ENCODE assay signal across 15 cellular contexts in genomic region chr17:80481284-80482057, GRCh38.
"Had no signal": no experiment of that assay in that cellular context is flagged by ENCODE, and none has a peak within 500 bp of the region (broad histone marks: within the 10 kb centered on the region; RNA-seq: fewer than 3 reads in every experiment).

No MANE protein-coding gene starts in this region.

- H3K4me1 Mint-ChIP-seq: central memory CD8-positive, alpha-beta T cell had no signal

- H3K4me3 Mint-ChIP-seq: activated CD8-positive, alpha-beta memory T cell treated with anti-CD3 and anti-CD28 coated beads, Interleukin-2, amount 10 ng/mL, durations not matched to agents 7 days and 5 days; activated naive CD4-positive, alpha-beta T cell treated with anti-CD3 and anti-CD28 coated beads, Interleukin-2, amount 50 U/mL, for 24 hours; activated T-cell treated with anti-CD3 and anti-CD28 coated beads, Interleukin-2, amount 50 U/mL, for 24 hours; central memory CD8-positive, alpha-beta T cell; natural killer cell; stimulated activated naive CD8-positive, alpha-beta T cell treated with anti-CD3 and anti-CD28 coated beads, Interleukin-15, amount 100 ng/mL, for 72 hours had no signal

- H3K27ac ChIP-seq: body of pancreas had no signal

- ATAC-seq: activated CD8-positive, alpha-beta memory T cell treated with anti-CD3 and anti-CD28 coated beads, Interleukin-2, amount 10 ng/mL, durations not matched to agents 7 days and 5 days; body of pancreas; left colon; natural killer cell; stimulated activated naive CD8-positive, alpha-beta T cell treated with anti-CD3 and anti-CD28 coated beads, Interleukin-15, amount 100 ng/mL, for 72 hours had no signal

- H3K27ac Mint-ChIP-seq: activated CD8-positive, alpha-beta memory T cell treated with anti-CD3 and anti-CD28 coated beads, Interleukin-2, amount 10 ng/mL, durations not matched to agents 7 days and 5 days; activated naive CD4-positive, alpha-beta T cell treated with anti-CD3 and anti-CD28 coated beads, Interleukin-2, amount 50 U/mL, for 24 hours; activated T-cell treated with anti-CD3 and anti-CD28 coated beads, Interleukin-2, amount 50 U/mL, for 24 hours; natural killer cell; stimulated activated naive CD8-positive, alpha-beta T cell treated with anti-CD3 and anti-CD28 coated beads, Interleukin-15, amount 100 ng/mL, for 72 hours had no signal

- DNase-seq: activated CD4-positive, alpha-beta T cell treated with anti-CD3 and anti-CD28 coated beads, Interleukin-2, amount 50 U/mL, for 4 hours; activated CD8-positive, alpha-beta memory T cell treated with anti-CD3 and anti-CD28 coated beads, Interleukin-2, amount 10 ng/mL, durations not matched to agents 7 days and 5 days; activated effector memory CD4-positive, alpha-beta T cell treated with Interleukin-2 at 50 U/mL for 16 hours; activated T-cell treated with anti-CD3 and anti-CD28 coated beads, Interleukin-2, amount 50 U/mL, for 24 hours; amniotic stem cell; erythroblast; glutamatergic neuron; left colon; natural killer cell; stimulated activated CD4-positive, alpha-beta T cell treated with anti-CD3 and anti-CD28 coated beads, Interleukin-4, amount 100 ng/mL, for 24 hours; stimulated activated naive CD8-positive, alpha-beta T cell treated with anti-CD3 and anti-CD28 coated beads, Interleukin-15, amount 100 ng/mL, for 72 hours; T-helper 2 cell had no signal

- H3K36me3 Mint-ChIP-seq: activated CD8-positive, alpha-beta memory T cell treated with anti-CD3 and anti-CD28 coated beads, Interleukin-2, amount 10 ng/mL, durations not matched to agents 7 days and 5 days; natural killer cell had no signal

- H3K4me3 ChIP-seq: body of pancreas had no signal

- H3K9me3 Mint-ChIP-seq: activated naive CD4-positive, alpha-beta T cell treated with anti-CD3 and anti-CD28 coated beads, Interleukin-2, amount 50 U/mL, for 24 hours; activated T-cell treated with anti-CD3 and anti-CD28 coated beads, Interleukin-2, amount 50 U/mL, for 24 hours; central memory CD8-positive, alpha-beta T cell; natural killer cell; stimulated activated naive CD8-positive, alpha-beta T cell treated with anti-CD3 and anti-CD28 coated beads, Interleukin-15, amount 100 ng/mL, for 72 hours had no signal

- H3K9me3 ChIP-seq: body of pancreas had no signal
